1 cellular context compared by ENCODE assay signal in genomic region chr7:34612671-34613070, GRCh38.
TF ChIP-seq lines count a peak whose summit lies in the region.

No MANE protein-coding gene starts in this region.

TF ChIP-seq in SK-N-SH treated with all-trans-retinoic acid at 6 μM for 48 hours, 23 proteins besides CTCF, POLR2A, EP300 and RAD21 (continued from another document):
- no peak for TF ChIP-seq TSHZ2 (CRISPR knock-in tag; IDR thresholded peaks at IDR 0.05)
- TF ChIP-seq PPARA (CRISPR knock-in tag; IDR thresholded peaks at IDR 0.05; ENCODE audit: borderline replicate concordance): no peak
- no peak for TF ChIP-seq POU6F1 (CRISPR knock-in tag; IDR thresholded peaks at IDR 0.05; ENCODE audit: borderline replicate concordance, low read depth)
- TF ChIP-seq RARB (CRISPR knock-in tag; IDR thresholded peaks at IDR 0.05): no peak
- no peak for TF ChIP-seq ZC3H10 (CRISPR knock-in tag; IDR thresholded peaks at IDR 0.05)
- TF ChIP-seq TCF4 (CRISPR knock-in tag; IDR thresholded peaks at IDR 0.05; ENCODE audit: borderline replicate concordance): no peak
- no peak for TF ChIP-seq ZNF8 (CRISPR knock-in tag; IDR thresholded peaks at IDR 0.05)
- TF ChIP-seq BACH2 (CRISPR knock-in tag; IDR thresholded peaks at IDR 0.05; ENCODE audit: borderline replicate concordance): no peak
- TF ChIP-seq SNAI2 (CRISPR knock-in tag; IDR thresholded peaks at IDR 0.05): no peak
- no peak for TF ChIP-seq CSDC2 (CRISPR knock-in tag; IDR thresholded peaks at IDR 0.05)
- no peak for TF ChIP-seq ISL1 (CRISPR knock-in tag; IDR thresholded peaks at IDR 0.05)
- TF ChIP-seq PATZ1 (CRISPR knock-in tag; IDR thresholded peaks at IDR 0.05; ENCODE audit: borderline replicate concordance): no peak
- TF ChIP-seq ZNF565 (CRISPR knock-in tag; conservative IDR thresholded peaks at IDR 0.05; ENCODE audit: low read depth): no peak
- TF ChIP-seq ZFP30 (CRISPR knock-in tag; IDR thresholded peaks at IDR 0.05): no peak
- no peak for TF ChIP-seq TOX (CRISPR knock-in tag; IDR thresholded peaks at IDR 0.05; ENCODE audit: borderline replicate concordance)
